Comparison of ENCODE assay signal across 19 cellular contexts in genomic region chr1:27399251-27399885, GRCh38. TPM values are rescaled to one million over a fixed set of nuclear protein-coding genes. Genes with fewer than 3 reads are reported as not detected.
DNase-seq lines count a peak whose midpoint lies in the region; ATAC-seq and TF ChIP-seq lines count a peak whose summit lies in the region.
"Had no signal": no experiment of that assay in that cellular context is flagged by ENCODE, and none has a peak within 500 bp of the region (broad histone marks: within the 10 kb centered on the region; RNA-seq: fewer than 3 reads in every experiment).

No MANE protein-coding gene starts in this region.

- no peak for DNase-seq in GM23338 (ENCODE audit: low spot score)
- no peak for DNase-seq in adipocyte (ENCODE audit: low read depth)
- DNase-seq in nephron progenitor cell = no peak
- DNase-seq in GM13977 (ENCODE audit: low spot score) = no peak
- DNase-seq: activated CD4-positive, alpha-beta T cell treated with anti-CD3 and anti-CD28 coated beads, Interleukin-2, amount 50 U/mL, for 1 hour; activated naive CD8-positive, alpha-beta T cell treated with anti-CD3 and anti-CD28 coated beads for 36 hours; activated T-cell treated with anti-CD3 and anti-CD28 coated beads for 4 hours; KG1; midbrain; NCI-H1092 treated with DMSO at 0.1 percent for 48 hours; NCI-H345; tibial artery had no signal

- H3K27ac Mint-ChIP-seq in GM23338 = no peak overlapping the region
- H3K27ac Mint-ChIP-seq in nephron progenitor cell = peak overlapping the region; percentile 44
- H3K27ac Mint-ChIP-seq: activated naive CD8-positive, alpha-beta T cell treated with anti-CD3 and anti-CD28 coated beads for 36 hours had no signal

- H3K9me3 ChIP-seq in adipocyte (ENCODE audit: control insufficient read depth, low read length) = no peaks in the 10 kb centered on the region
- H3K9me3 ChIP-seq: ovary, tibial artery had no signal

- peak overlapping the region; percentile 13; the same call in 1 of the 2 replicates for H3K27ac ChIP-seq in C4-2B
- peak overlapping the region; percentile 55 for H3K27ac ChIP-seq in GM23338 (ENCODE audit: low read depth)
- H3K27ac ChIP-seq: ovary, tibial artery had no signal

- H3K9me2 ChIP-seq in GM23338 (ENCODE audit: insufficient read depth) = no peaks in the 10 kb centered on the region

- no peaks in the 10 kb centered on the region for H3K79me2 ChIP-seq in GM23338 (replicated peaks; ENCODE audit: insufficient read depth)

- H4K20me1 ChIP-seq in GM23338 (replicated peaks; ENCODE audit: insufficient read depth) = no peaks in the 10 kb centered on the region

- H2AFZ ChIP-seq in GM23338 = 0 out of 2 replicates have a peak overlapping the region, but pooled peaks have one; percentile 47

- H3K9ac ChIP-seq in adipocyte (ENCODE audit: low read length) = peak overlapping the region; percentile 68

- peaks cover 8% of the 10 kb centered on the region; the same call in 1 of the 3 replicates for H3K36me3 Mint-ChIP-seq in GM23338 (ENCODE audit: low read depth)
- no peaks in the 10 kb centered on the region for H3K36me3 Mint-ChIP-seq in nephron progenitor cell (ENCODE audit: low read depth)

- ATAC-seq in GM23338 (no peak), HG02623 (IDR thresholded peaks at IDR 0.05; ENCODE audit: unreplicated experiment) (no peak), HG02885 (IDR thresholded peaks at IDR 0.05; ENCODE audit: poor library complexity, unreplicated experiment) (no peak)

- H3K4me1 ChIP-seq in GM23338 (ENCODE audit: insufficient read depth) (peaks cover 34% of the 10 kb centered on the region), adipocyte (ENCODE audit: control insufficient read depth, insufficient read depth, low read length) (peaks cover 57% of the 10 kb centered on the region)

- H3K4me2 ChIP-seq in GM23338 = no peak overlapping the region

- H3K4me3 ChIP-seq in GM23338 (no peak overlapping the region), adipocyte (ENCODE audit: low read length) (no peak overlapping the region)
- H3K4me3 ChIP-seq: ovary, skin epidermis, tibial artery had no signal

- H3K36me3 ChIP-seq in GM23338 (ENCODE audit: insufficient read depth) (no peaks in the 10 kb centered on the region), adipocyte (ENCODE audit: control insufficient read depth, insufficient read depth, low read length, severe bottlenecking) (no peaks in the 10 kb centered on the region)
- H3K36me3 ChIP-seq: ovary, tibial artery had no signal

- H3K9me3 Mint-ChIP-seq in GM23338 (no peaks in the 10 kb centered on the region), nephron progenitor cell (no peaks in the 10 kb centered on the region)
- H3K9me3 Mint-ChIP-seq: activated naive CD8-positive, alpha-beta T cell treated with anti-CD3 and anti-CD28 coated beads for 36 hours had no signal

- in situ Hi-C loops in GM13977 (cut with MboI; ENCODE audit: low pct_unique_long_range_greater_than_20kb, low sequenced_read_pairs, unreplicated experiment) = no loop called here

- peaks cover 61% of the 10 kb centered on the region for H3K4me1 Mint-ChIP-seq in GM23338
- H3K4me1 Mint-ChIP-seq in nephron progenitor cell = peaks cover 84% of the 10 kb centered on the region

- peaks cover 25% of the 10 kb centered on the region for H3F3A ChIP-seq in GM23338 (replicated peaks; ENCODE audit: low read depth)

- H3K4me3 Mint-ChIP-seq in GM23338 (no peak overlapping the region), nephron progenitor cell (no peak overlapping the region)
- H3K4me3 Mint-ChIP-seq: activated naive CD8-positive, alpha-beta T cell treated with anti-CD3 and anti-CD28 coated beads for 36 hours had no signal

- H3K27me3 ChIP-seq in GM23338 (ENCODE audit: insufficient read depth) = no peaks in the 10 kb centered on the region
- no peaks in the 10 kb centered on the region for H3K27me3 ChIP-seq in adipocyte (replicated peaks; ENCODE audit: control insufficient read depth, insufficient read depth, low read length)
- H3K27me3 ChIP-seq: ovary had no signal

- H3K27me3 Mint-ChIP-seq in GM23338 (ENCODE audit: insufficient read depth, low read depth, poor library complexity) (peaks cover 23% of the 10 kb centered on the region), nephron progenitor cell (ENCODE audit: low read depth, poor library complexity) (peaks cover 2% of the 10 kb centered on the region)
- H3K27me3 Mint-ChIP-seq: activated naive CD8-positive, alpha-beta T cell treated with anti-CD3 and anti-CD28 coated beads for 36 hours had no signal

- TF ChIP-seq CTCF in C4-2B (conservative IDR thresholded peaks at IDR 0.05) (no peak), GM23338 (conservative IDR thresholded peaks at IDR 0.05; ENCODE audit: low read depth in 2 of 2) (no peak), nephron progenitor cell (IDR thresholded peaks at IDR 0.05) (no peak), GM13977 (IDR thresholded peaks at IDR 0.05; ENCODE audit: extremely low read depth, insufficient read depth, missing control alignments) (no peak)

TF ChIP-seq in GM23338, 12 proteins besides CTCF, POLR2A, EP300 and RAD21:
- TF ChIP-seq ZNF331 (CRISPR knock-in tag; IDR thresholded peaks at IDR 0.05; ENCODE audit: low read depth) = no peak
- no peak for TF ChIP-seq REST (IDR thresholded peaks at IDR 0.05; ENCODE audit: unreplicated experiment)
- TF ChIP-seq NANOG (IDR thresholded peaks at IDR 0.05; ENCODE audit: borderline replicate concordance) = no peak
- no peak for TF ChIP-seq EZH2phosphoT487 (IDR thresholded peaks at IDR 0.05; ENCODE audit: unreplicated experiment)
TF ChIP-seq in GM23338: peak in this region for 0.

RNA-seq across cellular contexts. Expression of gene GPR3, which starts 6.9 kb away (rescaled TPM):
- total RNA-seq in GM23338 (2014; rRNA removed; shearing (Covaris generic)) = 6.6 and 9.1 TPM in 2 replicates
- 5.8 and 5.9 TPM in 2 replicates for polyA plus RNA-seq in GM23338 (2016; fragmentation: Nextera tagmentation; extraction: Ambion mirVana)

RNA-seq across cellular contexts. Expression of gene CD164L2, which starts 16.2 kb away (rescaled TPM):
- total RNA-seq in GM23338 (2014; rRNA removed; shearing (Covaris generic)) = 1.2 and 2.8 TPM in 2 replicates
- 2.0 and 2.4 TPM in 2 replicates for polyA plus RNA-seq in GM23338 (2016; fragmentation: Nextera tagmentation; extraction: Ambion mirVana)
- total RNA-seq: activated naive CD8-positive, alpha-beta T cell treated with anti-CD3 and anti-CD28 coated beads for 36 hours; OCI-LY7 had no signal

RNA-seq across cellular contexts. Expression of gene FCN3, which starts 24.7 kb away (rescaled TPM):
- 0.49 TPM in 1 of 2 replicates, not detected in the other for total RNA-seq in GM23338 (2014; rRNA removed; shearing (Covaris generic))
- 0.66 TPM in 1 of 2 replicates, not detected in the other for polyA plus RNA-seq in GM23338 (2016; fragmentation: Nextera tagmentation; extraction: Ambion mirVana)
- total RNA-seq: activated naive CD8-positive, alpha-beta T cell treated with anti-CD3 and anti-CD28 coated beads for 36 hours; kidney epithelial cell; OCI-LY7 had no signal

RNA-seq across cellular contexts. Expression of gene MAP3K6, which starts 32.6 kb away (rescaled TPM):
- total RNA-seq in GM23338 (2014; rRNA removed; shearing (Covaris generic)) = 10.6 and 14.9 TPM in 2 replicates
- 7.4 and 8.2 TPM in 2 replicates for polyA plus RNA-seq in GM23338 (2016; fragmentation: Nextera tagmentation; extraction: Ambion mirVana)

RNA-seq across cellular contexts. Expression of gene SYTL1, which starts 57.5 kb away (rescaled TPM):
- 4.9 and 5.4 TPM in 2 replicates for total RNA-seq in GM23338 (2014; rRNA removed; shearing (Covaris generic))
- polyA plus RNA-seq in GM23338 (2016; fragmentation: Nextera tagmentation; extraction: Ambion mirVana) = 12.0 and 12.3 TPM in 2 replicates
